In genomic region chr1:156500847-156501686, GRCh38 we compare ENCODE assay signal across 8 cellular contexts. TPM values are rescaled to one million over a fixed set of nuclear protein-coding genes. Genes with fewer than 3 reads are reported as not detected.
DNase-seq lines count a peak whose midpoint lies in the region; ATAC-seq and TF ChIP-seq lines count a peak whose summit lies in the region.

No MANE protein-coding gene starts in this region.

- intact Hi-C loops in Right ventricle myocardium inferior (cut with DNase I) = loop anchor here (1.0 kb wide), 1 partner anchor 44 kb away; no protein-coding TSS in a partner anchor

- H3K27me3 Mint-ChIP-seq in activated naive CD8-positive, alpha-beta T cell treated with anti-CD3 and anti-CD28 coated beads, Interleukin-2, amount 10 ng/mL, durations not matched to agents 7 days and 5 days = no peaks in the 10 kb centered on the region

- H3K36me3 ChIP-seq in parathyroid adenoma (ENCODE audit: control insufficient read depth, insufficient read depth, low read length) = no peaks in the 10 kb centered on the region
- no peaks in the 10 kb centered on the region for H3K36me3 ChIP-seq in tibial nerve

- peak overlapping the region; percentile 100 for H3K27ac ChIP-seq in parathyroid adenoma
- H3K27ac ChIP-seq in tibial nerve = peak overlapping the region; percentile 98 to 100 (median 99)

- ATAC-seq in HG02678 (IDR thresholded peaks at IDR 0.05; ENCODE audit: unreplicated experiment) (peak; percentile 46), Right ventricle myocardium inferior (peak; percentile 85)
- ATAC-seq in activated naive CD8-positive, alpha-beta T cell treated with anti-CD3 and anti-CD28 coated beads, Interleukin-2, amount 10 ng/mL, durations not matched to agents 7 days and 5 days (ENCODE audit: low read depth) = peak; percentile 70

- peak overlapping the region; percentile 94 for H3K27ac Mint-ChIP-seq in activated naive CD8-positive, alpha-beta T cell treated with anti-CD3 and anti-CD28 coated beads, Interleukin-2, amount 10 ng/mL, durations not matched to agents 7 days and 5 days

- H3K4me3 ChIP-seq in GM12864 (ENCODE audit: low read depth, low read length) (peak overlapping the region; percentile 89), parathyroid adenoma (ENCODE audit: low read depth, low read length) (peak overlapping the region; percentile 96), tibial nerve (peak overlapping the region; percentile 55 to 99 (median 92))

- peaks cover 43% of the 10 kb centered on the region for H3K4me1 ChIP-seq in parathyroid adenoma
- peaks cover 0 to 74% (median 61%) of the 10 kb centered on the region in 4 donors for H3K4me1 ChIP-seq in tibial nerve

- H3K27me3 ChIP-seq in parathyroid adenoma (ENCODE audit: control insufficient read depth, insufficient read depth, low read length) = no peaks in the 10 kb centered on the region
- no peaks in the 10 kb centered on the region for H3K27me3 ChIP-seq in tibial nerve

- peak; percentile 69 for TF ChIP-seq CTCF in GM12864 (IDR thresholded peaks at IDR 0.05; ENCODE audit: low read depth, low read length, missing control alignments)
- TF ChIP-seq CTCF in parathyroid adenoma (IDR thresholded peaks at IDR 0.05) = peak; percentile 54
- TF ChIP-seq CTCF in tibial nerve (IDR thresholded peaks at IDR 0.05) = peak; percentile 37 to 68 (median 61)

- peak; percentile 94 to 95 for TF ChIP-seq POLR2A in tibial nerve (IDR thresholded peaks at IDR 0.05)

- H3K9me3 Mint-ChIP-seq in activated naive CD8-positive, alpha-beta T cell treated with anti-CD3 and anti-CD28 coated beads, Interleukin-2, amount 10 ng/mL, durations not matched to agents 7 days and 5 days = no peaks in the 10 kb centered on the region

- H3K4me1 Mint-ChIP-seq in activated naive CD8-positive, alpha-beta T cell treated with anti-CD3 and anti-CD28 coated beads, Interleukin-2, amount 10 ng/mL, durations not matched to agents 7 days and 5 days = peaks cover 61% of the 10 kb centered on the region

- H3K9me3 ChIP-seq in parathyroid adenoma (ENCODE audit: control insufficient read depth, low read length) (no peaks in the 10 kb centered on the region), tibial nerve (no peaks in the 10 kb centered on the region)

- peak overlapping the region; percentile 76 for H3K9ac ChIP-seq in parathyroid adenoma

- peak; percentile 79 for DNase-seq in GM12864 (ENCODE audit: low read depth)
- peak; percentile 87 for DNase-seq in NCI-H1105 treated with DMSO at 0.1 percent for 48 hours (lab: John Stamatoyannopoulos, UW)
- DNase-seq in SKM-1 treated with dmso at 0.1 percent for 144 hours (lab: John Stamatoyannopoulos, UW; ENCODE audit: unreplicated experiment) = peak; percentile 99
- DNase-seq in activated naive CD8-positive, alpha-beta T cell treated with anti-CD3 and anti-CD28 coated beads, Interleukin-2, amount 10 ng/mL, durations not matched to agents 7 days and 5 days = peak; percentile 97
- peak; percentile 96 for DNase-seq in Right ventricle myocardium inferior (ENCODE audit: missing footprints)
- peak; percentile 88 to 91 for DNase-seq in tibial nerve (ENCODE audit: low spot score in 2 of 2)

- POLR2A ChIA-PET in activated naive CD8-positive, alpha-beta T cell treated with anti-CD3 and anti-CD28 coated beads, Interleukin-2, amount 10 ng/mL, durations not matched to agents 7 days and 5 days (lab: Charles Lee) = interaction anchor here (0.6 to 4.2 kb wide), 26 partner anchors 8 to 1225 kb away, joined by 3 to 81 read pairs (median 5); partner anchors contain the start of genes IQGAP3, ISG20L2, KHDC4 and METTL25B

- H3K36me3 Mint-ChIP-seq in activated naive CD8-positive, alpha-beta T cell treated with anti-CD3 and anti-CD28 coated beads, Interleukin-2, amount 10 ng/mL, durations not matched to agents 7 days and 5 days = peaks cover 8% of the 10 kb centered on the region

- H3K79me2 ChIP-seq in parathyroid adenoma = peaks cover 35% of the 10 kb centered on the region

- peak; percentile 73 to 99 for TF ChIP-seq EP300 in tibial nerve (IDR thresholded peaks at IDR 0.05)

- H3K4me3 Mint-ChIP-seq in activated naive CD8-positive, alpha-beta T cell treated with anti-CD3 and anti-CD28 coated beads, Interleukin-2, amount 10 ng/mL, durations not matched to agents 7 days and 5 days = peak overlapping the region; percentile 89

- peak overlapping the region; percentile 99 for H3K4me2 ChIP-seq in parathyroid adenoma (ENCODE audit: low read length)

- H2AFZ ChIP-seq in parathyroid adenoma = peak overlapping the region; percentile 89

- WGBS in tibial nerve, 2 donors = 0% methylated on average over 38 to 46 of the region's 59 CpGs

RNA-seq across cellular contexts. Expression of gene MEF2D, which starts 0.5 kb away (rescaled TPM):
- total RNA-seq in activated naive CD8-positive, alpha-beta T cell treated with anti-CD3 and anti-CD28 coated beads, Interleukin-2, amount 10 ng/mL, durations not matched to agents 7 days and 5 days = 10 to 100 TPM; 52.4 to 54.4 TPM
- total RNA-seq in Right ventricle myocardium inferior = 99.7 TPM
- total RNA-seq in tibial nerve = 10 to 100 TPM; 67.5 to 84.9 (median 70.8) TPM

Comparison
In these comparisons a context has a peak if more than half of its experiments do, and no peak if none do; other contexts are left out.
1. Peak in every context shown above with its lines: DNase-seq, ATAC-seq, H3K4me3 ChIP-seq and H3K27ac ChIP-seq.